16 cellular contexts compared by ENCODE assay signal in the genomic region with DNA sequence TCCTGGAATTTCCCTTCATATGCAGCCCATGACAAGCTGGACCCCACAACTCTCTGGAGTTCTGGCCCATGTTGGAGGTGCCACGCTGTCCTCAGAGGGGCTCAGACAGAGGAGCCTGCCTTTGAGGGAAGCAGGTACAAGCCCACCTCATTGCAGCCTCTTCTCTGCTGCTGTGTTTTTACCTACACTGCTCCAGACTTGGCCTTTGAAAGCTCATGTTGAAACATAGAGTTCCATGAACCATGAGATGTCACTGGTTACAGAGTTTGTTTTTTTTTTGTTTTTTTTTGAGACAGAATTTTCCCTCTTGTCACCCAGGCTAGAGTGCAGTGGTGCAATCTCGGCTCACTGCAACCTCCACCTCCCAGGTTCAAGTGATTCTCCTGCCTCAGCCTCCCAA. TPM values are rescaled to one million over a fixed set of nuclear protein-coding genes. Genes with fewer than 3 reads are reported as not detected.
DNase-seq lines count a peak whose midpoint lies in the region; ATAC-seq and TF ChIP-seq lines count a peak whose summit lies in the region.
"Had no signal": no experiment of that assay in that cellular context is flagged by ENCODE, and none has a peak within 500 bp of the region (broad histone marks: within the 10 kb centered on the region; RNA-seq: fewer than 3 reads in every experiment).

No MANE protein-coding gene starts in this region.

- H3K9ac ChIP-seq in BLaER1 treated with 17β-estradiol and CSF1 and Interleukin-3, amounts not matched to agents 10 nM and 100 nM = no peak overlapping the region
- no peak overlapping the region for H3K9ac ChIP-seq in KMS-11
- H3K9ac ChIP-seq: GM23248 had no signal

- TF ChIP-seq CTCF in KMS-11 (conservative IDR thresholded peaks at IDR 0.05; ENCODE audit: low read depth, low read length) = no peak

- no peak overlapping the region for H3K4me3 ChIP-seq in BLaER1 treated with 17β-estradiol and CSF1 and Interleukin-3, amounts not matched to agents 10 nM and 100 nM
- no peak overlapping the region for H3K4me3 ChIP-seq in KMS-11 (IDR thresholded peaks at IDR 0.05; ENCODE audit: insufficient read depth, low read depth, low read length)
- H3K4me3 ChIP-seq: GM23248, K562 had no signal

- H3K27me3 ChIP-seq in BLaER1 treated with 17β-estradiol and CSF1 and Interleukin-3, amounts not matched to agents 10 nM and 100 nM = no peaks in the 10 kb centered on the region
- H3K27me3 ChIP-seq in KMS-11 (ENCODE audit: insufficient read depth, low read depth) = no peaks in the 10 kb centered on the region

- H3K4me2 ChIP-seq in BLaER1 treated with 17β-estradiol and CSF1 and Interleukin-3, amounts not matched to agents 10 nM and 100 nM = peak overlapping the region in 6 of 11 experiments; percentile 14 to 50 (median 29); a peak in 6 of 22 replicates
- peak overlapping the region; percentile 42; the same call in 1 of the 2 replicates for H3K4me2 ChIP-seq in KMS-11

- H3K27ac ChIP-seq in BLaER1 treated with 17β-estradiol and CSF1 and Interleukin-3, amounts not matched to agents 10 nM and 100 nM = no peak overlapping the region
- H3K27ac ChIP-seq in KMS-11 = peak overlapping the region; percentile 38; the same call in 1 of the 2 replicates
- H3K27ac ChIP-seq: GM23248, HL-60 had no signal

- peak overlapping the region; percentile 31; the same call in 1 of the 2 replicates for H2AFZ ChIP-seq in KMS-11 (ENCODE audit: low read depth)
- H2AFZ ChIP-seq: GM23248 had no signal

- H3K79me2 ChIP-seq in KMS-11 (ENCODE audit: insufficient read depth, low read depth) = no peaks in the 10 kb centered on the region

- no peaks in the 10 kb centered on the region for H3K36me3 ChIP-seq in BLaER1 treated with 17β-estradiol and CSF1 and Interleukin-3, amounts not matched to agents 10 nM and 100 nM
- no peaks in the 10 kb centered on the region for H3K36me3 ChIP-seq in KMS-11 (ENCODE audit: insufficient read depth)

- intact Hi-C loops in posterior vena cava (cut with DNase I) = no loop called here

- peaks cover 0 to 27% (median 6%) of the 10 kb centered on the region in 10 experiments; a peak in 8 of 20 replicates for H3K4me1 ChIP-seq in BLaER1 treated with 17β-estradiol and CSF1 and Interleukin-3, amounts not matched to agents 10 nM and 100 nM
- H3K4me1 ChIP-seq in KMS-11 (ENCODE audit: low read depth, poor library complexity, severe bottlenecking) = peaks cover 21% of the 10 kb centered on the region

- ATAC-seq in HG02884 (IDR thresholded peaks at IDR 0.05; ENCODE audit: unreplicated experiment) (no peak), HG03432 (IDR thresholded peaks at IDR 0.05; ENCODE audit: unreplicated experiment) (no peak)
- ATAC-seq: CD8-positive, alpha-beta T cell; K562 had no signal

- no peaks in the 10 kb centered on the region for H4K20me1 ChIP-seq in BLaER1 treated with 17β-estradiol and CSF1 and Interleukin-3, amounts not matched to agents 10 nM and 100 nM
- no peaks in the 10 kb centered on the region for H4K20me1 ChIP-seq in KMS-11 (ENCODE audit: insufficient read depth)

- peaks cover 0 to 5% (median 0%) of the 10 kb centered on the region in 11 experiments; a peak in 2 of 22 replicates for H3K9me3 ChIP-seq in BLaER1 treated with 17β-estradiol and CSF1 and Interleukin-3, amounts not matched to agents 10 nM and 100 nM (replicated peaks in 1 of 11)

- DNase-seq in RPMI8226 (peak; percentile 40), posterior vena cava (ENCODE audit: low spot score) (peak; percentile 24), DMS153 treated with DMSO at 0.1 percent for 48 hours (lab: John Stamatoyannopoulos, UW; ENCODE audit: unreplicated experiment) (no peak)
- DNase-seq: ACHN; CD8-positive, alpha-beta T cell; DMS53; GF-D8; GM23248; H9 had no signal

RNA-seq across cellular contexts. Expression of a gene that starts 22.1 kb away (rescaled TPM):
- 10 to 100 TPM; 12.6 to 25.6 TPM for total RNA-seq in posterior vena cava

RNA-seq across cellular contexts. Expression of a gene that starts 38.9 kb away (rescaled TPM):
- not detected for total RNA-seq in posterior vena cava
- total RNA-seq: A172, GM23248, H9, K562 had no signal
